In genomic region chr1:22176258-22176657, GRCh38 we compare ENCODE assay signal across 10 cellular contexts. TPM values are rescaled to one million over a fixed set of nuclear protein-coding genes. Genes with fewer than 3 reads are reported as not detected.
DNase-seq lines count a peak whose midpoint lies in the region; ATAC-seq, FAIRE-seq and TF ChIP-seq lines count a peak whose summit lies in the region.
"Had no signal": no experiment of that assay in that cellular context is flagged by ENCODE, and none has a peak within 500 bp of the region (broad histone marks: within the 10 kb centered on the region; RNA-seq: fewer than 3 reads in every experiment).

No MANE protein-coding gene starts in this region.

- CTCF ChIA-PET in activated naive CD4-positive, alpha-beta T cell treated with anti-CD3 and anti-CD28 coated beads, Interleukin-2, amount 10 ng/mL, durations not matched to agents 7 days and 5 days (lab: Charles Lee) = no interaction called here
- CTCF ChIA-PET in HepG2 (lab: Yijun Ruan, JAX; ENCODE audit: low intra/inter-chr PET ratio, low total read pairs) = no interaction called here

- H2BK120ac ChIP-seq in trophoblast cell (ENCODE audit: insufficient read depth, low read length, poor library complexity) = no peak overlapping the region

- H4K91ac ChIP-seq in trophoblast cell (ENCODE audit: low read depth, low read length) = no peak overlapping the region

- H3K9me3 Mint-ChIP-seq in activated naive CD4-positive, alpha-beta T cell treated with anti-CD3 and anti-CD28 coated beads, Interleukin-2, amount 10 ng/mL, durations not matched to agents 7 days and 5 days = no peaks in the 10 kb centered on the region

- H3K14ac ChIP-seq in trophoblast cell (ENCODE audit: low read length) = no peak overlapping the region

- H2BK5ac ChIP-seq in trophoblast cell (ENCODE audit: low read depth, low read length, poor library complexity) = no peak overlapping the region

- H4K8ac ChIP-seq in trophoblast cell (ENCODE audit: low read depth, low read length) = no peak overlapping the region

- H3K4me2 ChIP-seq in HepG2 (ENCODE audit: low read depth, low read length) = no peak overlapping the region
- no peak overlapping the region for H3K4me2 ChIP-seq in trophoblast cell (ENCODE audit: low read length)

- H3K36me3 ChIP-seq in HepG2 (replicated peaks in 1 of 2; ENCODE audit: control insufficient read depth in 1 of 2, insufficient read depth in 2 of 2, low read length in 2 of 2) (no peaks in the 10 kb centered on the region), trophoblast cell (ENCODE audit: control insufficient read depth in 1 of 2, insufficient read depth in 2 of 2, low read length in 2 of 2) (no peaks in the 10 kb centered on the region)

- no peak overlapping the region for H3K4me3 Mint-ChIP-seq in activated naive CD4-positive, alpha-beta T cell treated with anti-CD3 and anti-CD28 coated beads, Interleukin-2, amount 10 ng/mL, durations not matched to agents 7 days and 5 days
- no peak overlapping the region for H3K4me3 Mint-ChIP-seq in T-helper 17 cell

- H3K27ac ChIP-seq in HepG2 (ENCODE audit: extremely low read length, insufficient read depth, low read length) = no peak overlapping the region
- no peak overlapping the region for H3K27ac ChIP-seq in trophoblast cell (ENCODE audit: low read depth, low read length)

- no TSS peak for BruUV-seq in HepG2 (replicated peaks; lab: Mats Ljungman, UMichigan)

- H3K27me3 Mint-ChIP-seq in activated naive CD4-positive, alpha-beta T cell treated with anti-CD3 and anti-CD28 coated beads, Interleukin-2, amount 10 ng/mL, durations not matched to agents 7 days and 5 days = peaks cover 39% of the 10 kb centered on the region
- peaks cover 11% of the 10 kb centered on the region for H3K27me3 Mint-ChIP-seq in T-helper 17 cell

- intact Hi-C loops in HepG2 (cut with micrococcal nuclease; ENCODE audit: unreplicated experiment) = no loop called here

- no peak overlapping the region for H3K4me3 ChIP-seq in HepG2 (replicated peaks in 1 of 3; ENCODE audit: insufficient read depth in 1 of 3, low read depth in 2 of 3, low read length in 3 of 3)
- no peak overlapping the region for H3K4me3 ChIP-seq in trophoblast cell (ENCODE audit: low read depth, low read length)

- ATAC-seq in HG03108 (IDR thresholded peaks at IDR 0.05; ENCODE audit: unreplicated experiment) (peak; percentile 77), T-helper 17 cell (peak; percentile 46), HepG2 (no peak)

- DNase-seq in activated naive CD4-positive, alpha-beta T cell treated with anti-CD3 and anti-CD28 coated beads, Interleukin-2, amount 50 U/mL, for 16 hours = peak; percentile 41
- no peak for DNase-seq in activated naive CD4-positive, alpha-beta T cell treated with anti-CD3 and anti-CD28 coated beads, Interleukin-2, amount 10 ng/mL, durations not matched to agents 7 days and 5 days
- DNase-seq in T-helper 17 cell (no peak), SIG-M5 (lab: John Stamatoyannopoulos, UW) (no peak), HepG2 (ENCODE audit: low spot score) (no peak), middle frontal gyrus (ENCODE audit: extremely low spot score, low spot score) (no peak), trophoblast cell (no peak)
- DNase-seq: activated CD4-positive, alpha-beta T cell treated with anti-CD3 and anti-CD28 coated beads for 4 hours had no signal

- H3K4me1 Mint-ChIP-seq in activated naive CD4-positive, alpha-beta T cell treated with anti-CD3 and anti-CD28 coated beads, Interleukin-2, amount 10 ng/mL, durations not matched to agents 7 days and 5 days = peaks cover 5% of the 10 kb centered on the region
- peaks cover 2% of the 10 kb centered on the region for H3K4me1 Mint-ChIP-seq in T-helper 17 cell

- no peak overlapping the region for H2BK12ac ChIP-seq in trophoblast cell (ENCODE audit: low read length)

- in situ Hi-C loops in HepG2 (cut with HindIII; ENCODE audit: extremely low pct_ligation_motif_present, low pct_unique_long_range_greater_than_20kb) = no loop called here

- POLR2A ChIA-PET in HepG2 (lab: Yijun Ruan, JAX) = no interaction called here

- H3K18ac ChIP-seq in trophoblast cell (ENCODE audit: low read length) = no peak overlapping the region

- no peak overlapping the region for H3K27ac Mint-ChIP-seq in activated naive CD4-positive, alpha-beta T cell treated with anti-CD3 and anti-CD28 coated beads, Interleukin-2, amount 10 ng/mL, durations not matched to agents 7 days and 5 days
- no peak overlapping the region for H3K27ac Mint-ChIP-seq in T-helper 17 cell

- H4K20me1 ChIP-seq in HepG2 (ENCODE audit: insufficient read depth, low read length) = no peaks in the 10 kb centered on the region

- peaks cover 3 to 49% of the 10 kb centered on the region in 2 experiments; a peak in 4 of 5 replicates for H3K27me3 ChIP-seq in HepG2 (ENCODE audit: control insufficient read depth in 1 of 2, insufficient read depth in 2 of 2, low read length in 2 of 2)
- peaks cover 3% of the 10 kb centered on the region for H3K27me3 ChIP-seq in trophoblast cell (ENCODE audit: insufficient read depth, low read length)

- no peak for TF ChIP-seq EP300 in HepG2 (IDR thresholded peaks at IDR 0.05; ENCODE audit: low read depth in 2 of 2, low read length in 2 of 2)
- no peak for TF ChIP-seq EP300 in HepG2 (CRISPR knock-in tag; IDR thresholded peaks at IDR 0.05; ENCODE audit: borderline replicate concordance)

- H3K4me1 ChIP-seq in HepG2 (ENCODE audit: insufficient read depth, low read length) = no peaks in the 10 kb centered on the region
- H3K4me1 ChIP-seq in trophoblast cell (ENCODE audit: control insufficient read depth in 1 of 2, insufficient read depth in 2 of 2, low read length in 2 of 2) = peaks cover 6 to 8% of the 10 kb centered on the region in 2 experiments

- no peak for TF ChIP-seq POLR2A in HepG2 (IDR thresholded peaks at IDR 0.05; ENCODE audit: insufficient read depth in 1 of 2, low read depth in 2 of 2, low read length in 2 of 2)

- no peak overlapping the region for H4K12ac ChIP-seq in trophoblast cell (ENCODE audit: low read depth, low read length)

- TF ChIP-seq CTCF in HepG2 (CRISPR knock-in tag; IDR thresholded peaks at IDR 0.05) = no peak

- no peaks in the 10 kb centered on the region for H3K9me3 ChIP-seq in T-helper 17 cell (ENCODE audit: control insufficient read depth, low read length, poor library complexity, severe bottlenecking)
- no peaks in the 10 kb centered on the region for H3K9me3 ChIP-seq in HepG2 (ENCODE audit: low read length)
- peaks cover 4% of the 10 kb centered on the region for H3K9me3 ChIP-seq in trophoblast cell (ENCODE audit: insufficient read depth, low read depth, low read length)

- H3K23ac ChIP-seq in trophoblast cell (ENCODE audit: low read length) = no peak overlapping the region

- H3K9ac ChIP-seq in HepG2 (ENCODE audit: insufficient read depth, low read depth, low read length) (no peak overlapping the region), trophoblast cell (ENCODE audit: low read length) (no peak overlapping the region)

- H3K4ac ChIP-seq in trophoblast cell (ENCODE audit: low read depth, low read length) = no peak overlapping the region

- H3K79me2 ChIP-seq in HepG2 (ENCODE audit: insufficient read depth, low read length) = no peaks in the 10 kb centered on the region
- H3K79me2 ChIP-seq in trophoblast cell (ENCODE audit: control insufficient read depth, insufficient read depth, low read length, poor library complexity) = no peaks in the 10 kb centered on the region

- H2AFZ ChIP-seq in HepG2 (ENCODE audit: low read length) (no peak overlapping the region), trophoblast cell (ENCODE audit: insufficient read depth, low read length, poor library complexity) (no peak overlapping the region)

- TF ChIP-seq RAD21 in HepG2 (CRISPR knock-in tag; IDR thresholded peaks at IDR 0.05) = no peak

- H3K79me1 ChIP-seq in trophoblast cell (ENCODE audit: low read length) = no peaks in the 10 kb centered on the region

- H3K36me3 Mint-ChIP-seq in activated naive CD4-positive, alpha-beta T cell treated with anti-CD3 and anti-CD28 coated beads, Interleukin-2, amount 10 ng/mL, durations not matched to agents 7 days and 5 days = no peaks in the 10 kb centered on the region
- H3K36me3 Mint-ChIP-seq in T-helper 17 cell (ENCODE audit: low read depth) = no peaks in the 10 kb centered on the region

- 0% methylated on average over 5 of the region's 5 CpGs for WGBS in HepG2 (ENCODE audit: low lambda C conversion rate)
- WGBS in trophoblast cell (ENCODE audit: extremely low coverage, insufficient coverage, insufficient read length) = no CpG with 5 or more reads among the region's 5 CpGs

- FAIRE-seq in HepG2 (lab: Jason Lieb, UNC) = no peak
- FAIRE-seq: colon had no signal

- H2AK5ac ChIP-seq in trophoblast cell (ENCODE audit: low read length) = no peak overlapping the region

TF ChIP-seq in HepG2, 621 proteins besides CTCF, POLR2A, EP300 and RAD21 (continues in another document):
- no peak for TF ChIP-seq ZNF788 (CRISPR knock-in tag; IDR thresholded peaks at IDR 0.05; ENCODE audit: borderline replicate concordance)
- no peak for TF ChIP-seq MLLT10 (CRISPR knock-in tag; IDR thresholded peaks at IDR 0.05)
- no peak for TF ChIP-seq ZNF768 (CRISPR knock-in tag; IDR thresholded peaks at IDR 0.05)
- no peak for TF ChIP-seq REL (CRISPR knock-in tag; conservative IDR thresholded peaks at IDR 0.05)
- TF ChIP-seq ZFP41 (CRISPR knock-in tag; IDR thresholded peaks at IDR 0.05; ENCODE audit: borderline replicate concordance) = no peak

RNA-seq across cellular contexts. Expression of gene WNT4, which starts 33.4 kb away (rescaled TPM):
- total RNA-seq in T-helper 17 cell = not detected
- total RNA-seq in HepG2 (2016; rRNA removed; fragmentation: Illumina TruSeq; extraction: Trizol) = not detected in 2 replicates
- not detected in 2 replicates for total RNA-seq in HepG2 (2016; cell fraction: cytosol; rRNA removed; fragmentation: Illumina TruSeq; extraction: Trizol; ENCODE audit: low read depth)
- not detected in 2 replicates for total RNA-seq in HepG2 (2016; cell fraction: insoluble cytoplasmic fraction; rRNA removed; fragmentation: Illumina TruSeq; extraction: Trizol)
- not detected in 2 replicates for total RNA-seq in HepG2 (2016; cell fraction: membrane; rRNA removed; fragmentation: Illumina TruSeq; extraction: Trizol)
- not detected in 2 replicates for total RNA-seq in HepG2 (2016; cell fraction: nucleus; rRNA removed; fragmentation: Illumina TruSeq; extraction: Trizol)
- not detected in 2 replicates for polyA plus RNA-seq in HepG2 (2011; rRNA removed)
- polyA plus RNA-seq in HepG2 (2011; cell fraction: cytosol; rRNA removed) = not detected in 2 replicates
- polyA plus RNA-seq in HepG2 (2011; cell fraction: nucleus; rRNA removed) = not detected in 2 replicates
- 0.05 and 0.11 TPM in 2 replicates for polyA plus RNA-seq in HepG2 (2012)
- polyA plus RNA-seq in HepG2 (2016; cell fraction: cytosol; fragmentation: Illumina TruSeq; extraction: Trizol; ENCODE audit: low read depth) = not detected in 2 replicates
- polyA plus RNA-seq in HepG2 (2016; cell fraction: insoluble cytoplasmic fraction; fragmentation: Illumina TruSeq; extraction: Trizol; ENCODE audit: low read depth) = not detected in 2 replicates
- polyA plus RNA-seq in HepG2 (2016; cell fraction: membrane; fragmentation: Illumina TruSeq; extraction: Trizol; ENCODE audit: low read depth) = not detected in 2 replicates
- polyA plus RNA-seq in HepG2 (2016; cell fraction: nucleus; fragmentation: Illumina TruSeq; extraction: Trizol; ENCODE audit: insufficient read depth, low read depth) = not detected in 2 replicates
- polyA minus RNA-seq in HepG2 (2011; rRNA and poly(A)+ RNA removed; ENCODE audit: low replicate concordance) = 0.12 TPM in 1 of 2 replicates, not detected in the other
- polyA minus RNA-seq in HepG2 (2011; cell fraction: cytosol; rRNA and poly(A)+ RNA removed) = not detected in 2 replicates
- polyA minus RNA-seq in HepG2 (2011; cell fraction: nucleus; rRNA and poly(A)+ RNA removed) = not detected in 2 replicates
- 3.9 and 4.6 TPM in 2 replicates for polyA plus RNA-seq in trophoblast cell (2013)
